25 cellular contexts compared by ENCODE assay signal in genomic region chr7:96088579-96088978, GRCh38.
DNase-seq lines count a peak whose midpoint lies in the region; ATAC-seq and TF ChIP-seq lines count a peak whose summit lies in the region.
"Had no signal": no experiment of that assay in that cellular context is flagged by ENCODE, and none has a peak within 500 bp of the region (broad histone marks: within the 10 kb centered on the region; RNA-seq: fewer than 3 reads in every experiment).

No MANE protein-coding gene starts in this region.

- H3K4me3 ChIP-seq in RWPE2 (ENCODE audit: severe bottlenecking) (no peak overlapping the region), fibroblast of lung (replicated peaks in 1 of 4; ENCODE audit: control extremely low read depth in 1 of 4, insufficient read depth in 1 of 4, low read depth in 3 of 4, low read length in 4 of 4) (no peak overlapping the region), GM23338 (no peak overlapping the region), Peyer's patch (no peak overlapping the region)
- H3K4me3 ChIP-seq: lung, suprapubic skin had no signal

- H3K9me2 ChIP-seq in GM23338 (ENCODE audit: insufficient read depth), result no peaks in the 10 kb centered on the region

- H4K20me1 ChIP-seq in fibroblast of lung (ENCODE audit: control insufficient read depth, extremely low read depth, insufficient read depth, low read length), result no peaks in the 10 kb centered on the region
- no peaks in the 10 kb centered on the region for H4K20me1 ChIP-seq in GM23338 (replicated peaks; ENCODE audit: insufficient read depth)

- intact Hi-C loops in activated naive CD4-positive, alpha-beta T cell treated with anti-CD3 and anti-CD28 coated beads for 36 hours (cut with micrococcal nuclease), result no loop called here

- no peak for TF ChIP-seq CTCF in RWPE2 (IDR thresholded peaks at IDR 0.05; ENCODE audit: poor library complexity, severe bottlenecking)
- TF ChIP-seq CTCF in fibroblast of lung (conservative IDR thresholded peaks at IDR 0.05 in 1 of 2, IDR thresholded peaks at IDR 0.05 in 1 of 2; ENCODE audit: low read depth in 1 of 2, low read length in 2 of 2), result no peak
- no peak for TF ChIP-seq CTCF in GM23338 (conservative IDR thresholded peaks at IDR 0.05; ENCODE audit: low read depth in 2 of 2)
- no peak for TF ChIP-seq CTCF in Peyer's patch (IDR thresholded peaks at IDR 0.05)

- ATAC-seq in RWPE2 (ENCODE audit: low read depth), result peak; percentile 75
- no peak for ATAC-seq in GM23338
- ATAC-seq in GM21526 (IDR thresholded peaks at IDR 0.05; ENCODE audit: low FRiP score, unreplicated experiment), result no peak
- ATAC-seq: activated T-cell treated with anti-CD3 and anti-CD28 coated beads, Interleukin-2, amount 50 U/mL, for 4 hours; effector memory CD8-positive, alpha-beta T cell; naive thymus-derived CD4-positive, alpha-beta T cell had no signal

- H3K9ac ChIP-seq in fibroblast of lung (ENCODE audit: insufficient read depth, low read length), result no peak overlapping the region
- H3K9ac ChIP-seq: parathyroid adenoma had no signal

- H3K27me3 ChIP-seq in RWPE2 (ENCODE audit: insufficient read depth, poor library complexity, severe bottlenecking) (no peaks in the 10 kb centered on the region), fibroblast of lung (ENCODE audit: control insufficient read depth, insufficient read depth, low read length) (no peaks in the 10 kb centered on the region), GM23338 (ENCODE audit: insufficient read depth) (no peaks in the 10 kb centered on the region), Peyer's patch (no peaks in the 10 kb centered on the region)
- H3K27me3 ChIP-seq: suprapubic skin had no signal

- H3K27me3 Mint-ChIP-seq in GM23338 (ENCODE audit: insufficient read depth, low read depth, poor library complexity), result no peaks in the 10 kb centered on the region
- peaks cover 10% of the 10 kb centered on the region for H3K27me3 Mint-ChIP-seq in activated naive CD4-positive, alpha-beta T cell treated with anti-CD3 and anti-CD28 coated beads for 36 hours (ENCODE audit: low read depth)

- no peaks in the 10 kb centered on the region for H3K36me3 ChIP-seq in RWPE2 (ENCODE audit: low read depth)
- no peaks in the 10 kb centered on the region for H3K36me3 ChIP-seq in fibroblast of lung (ENCODE audit: control insufficient read depth, insufficient read depth, low read length)
- H3K36me3 ChIP-seq in GM23338 (ENCODE audit: insufficient read depth), result no peaks in the 10 kb centered on the region
- H3K36me3 ChIP-seq in Peyer's patch, result no peaks in the 10 kb centered on the region
- H3K36me3 ChIP-seq: suprapubic skin had no signal

- H3K9me3 Mint-ChIP-seq in GM23338, result no peaks in the 10 kb centered on the region
- no peaks in the 10 kb centered on the region for H3K9me3 Mint-ChIP-seq in activated naive CD4-positive, alpha-beta T cell treated with anti-CD3 and anti-CD28 coated beads for 36 hours
- H3K9me3 Mint-ChIP-seq: activated CD4-positive, alpha-beta memory T cell treated with anti-CD3 and anti-CD28 coated beads, Interleukin-2, amount 10 ng/mL, durations not matched to agents 7 days and 5 days; activated T-cell treated with anti-CD3 and anti-CD28 coated beads, Interleukin-2, amount 50 U/mL, for 4 hours; effector memory CD8-positive, alpha-beta T cell; H9; naive thymus-derived CD4-positive, alpha-beta T cell had no signal

- H3K27ac Mint-ChIP-seq in GM23338, result no peak overlapping the region
- H3K27ac Mint-ChIP-seq in activated naive CD4-positive, alpha-beta T cell treated with anti-CD3 and anti-CD28 coated beads for 36 hours, result no peak overlapping the region
- H3K27ac Mint-ChIP-seq: activated CD4-positive, alpha-beta memory T cell treated with anti-CD3 and anti-CD28 coated beads, Interleukin-2, amount 10 ng/mL, durations not matched to agents 7 days and 5 days; activated naive CD8-positive, alpha-beta T cell; effector memory CD8-positive, alpha-beta T cell; H9; naive thymus-derived CD4-positive, alpha-beta T cell had no signal

- DNase-seq in DMS53 treated with DMSO at 0.1 percent for 48 hours (lab: John Stamatoyannopoulos, UW; ENCODE audit: unreplicated experiment), result peak; percentile 91
- DNase-seq in NCI-H146 (lab: John Stamatoyannopoulos, UW), result peak; percentile 74
- DNase-seq in RWPE2 (ENCODE audit: low spot score), result no peak
- DNase-seq in fibroblast of lung (ENCODE audit: low read depth in 2 of 2), result peak; percentile 18 to 20
- DNase-seq in GM23338 (ENCODE audit: low spot score), result no peak
- DNase-seq in Peyer's patch, result no peak
- DNase-seq in activated naive CD4-positive, alpha-beta T cell treated with anti-CD3 and anti-CD28 coated beads for 36 hours, result no peak
- DNase-seq: activated CD4-positive, alpha-beta memory T cell treated with anti-CD3 and anti-CD28 coated beads, Interleukin-2, amount 10 ng/mL, durations not matched to agents 7 days and 5 days; activated T-cell treated with anti-CD3 and anti-CD28 coated beads, Interleukin-2, amount 50 U/mL, for 4 hours; effector memory CD8-positive, alpha-beta T cell; EL; foreskin fibroblast; H9; Kasumi-1; naive thymus-derived CD4-positive, alpha-beta T cell; NCI-H187 treated with DMSO at 0.1 percent for 48 hours; NCI-H774; small intestine; stimulated activated CD4-positive, alpha-beta T cell treated with anti-CD3 and anti-CD28 coated beads, Interleukin-4, amount 100 ng/mL, for 24 hours had no signal

- H3K79me2 ChIP-seq in fibroblast of lung (ENCODE audit: control insufficient read depth, insufficient read depth, low read length), result no peaks in the 10 kb centered on the region
- H3K79me2 ChIP-seq in GM23338 (replicated peaks; ENCODE audit: insufficient read depth), result no peaks in the 10 kb centered on the region
- H3K79me2 ChIP-seq: parathyroid adenoma had no signal

- no peak overlapping the region for H3K27ac ChIP-seq in RWPE2 (ENCODE audit: poor library complexity, severe bottlenecking)
- H3K27ac ChIP-seq in fibroblast of lung (ENCODE audit: insufficient read depth, low read length), result no peak overlapping the region
- H3K27ac ChIP-seq in GM23338 (ENCODE audit: low read depth), result no peak overlapping the region
- H3K27ac ChIP-seq in Peyer's patch, result no peak overlapping the region
- H3K27ac ChIP-seq: parathyroid adenoma, RWPE1, suprapubic skin had no signal

- H3F3A ChIP-seq in GM23338 (replicated peaks; ENCODE audit: low read depth), result no peaks in the 10 kb centered on the region

- no peaks in the 10 kb centered on the region for H3K4me1 Mint-ChIP-seq in GM23338
- peaks cover 3% of the 10 kb centered on the region for H3K4me1 Mint-ChIP-seq in activated naive CD4-positive, alpha-beta T cell treated with anti-CD3 and anti-CD28 coated beads for 36 hours (ENCODE audit: low read depth)
- H3K4me1 Mint-ChIP-seq: activated CD4-positive, alpha-beta memory T cell treated with anti-CD3 and anti-CD28 coated beads, Interleukin-2, amount 10 ng/mL, durations not matched to agents 7 days and 5 days; naive thymus-derived CD4-positive, alpha-beta T cell had no signal

- H3K4me1 ChIP-seq in RWPE2 (ENCODE audit: insufficient read depth, poor library complexity, severe bottlenecking), result peaks cover 24% of the 10 kb centered on the region
- H3K4me1 ChIP-seq in fibroblast of lung (ENCODE audit: control insufficient read depth, extremely low read depth, insufficient read depth, low read length), result peaks cover 5% of the 10 kb centered on the region
- H3K4me1 ChIP-seq in GM23338 (ENCODE audit: insufficient read depth), result no peaks in the 10 kb centered on the region
- no peaks in the 10 kb centered on the region for H3K4me1 ChIP-seq in Peyer's patch
- H3K4me1 ChIP-seq: parathyroid adenoma, suprapubic skin had no signal

- CTCF ChIA-PET in activated naive CD4-positive, alpha-beta T cell treated with anti-CD3 and anti-CD28 coated beads for 36 hours (lab: Charles Lee), result no interaction called here

- no peaks in the 10 kb centered on the region for H3K36me3 Mint-ChIP-seq in GM23338 (ENCODE audit: low read depth)
- H3K36me3 Mint-ChIP-seq in activated naive CD4-positive, alpha-beta T cell treated with anti-CD3 and anti-CD28 coated beads for 36 hours (ENCODE audit: low read depth), result no peaks in the 10 kb centered on the region
- H3K36me3 Mint-ChIP-seq: activated naive CD8-positive, alpha-beta T cell; naive thymus-derived CD4-positive, alpha-beta T cell had no signal

- TF ChIP-seq POLR2A in Peyer's patch (IDR thresholded peaks at IDR 0.05), result no peak

- H3K4me2 ChIP-seq in fibroblast of lung (ENCODE audit: extremely low read depth, insufficient read depth, low read length) (peak overlapping the region; percentile 37), GM23338 (no peak overlapping the region)

- H3K9me3 ChIP-seq in RWPE2 (ENCODE audit: severe bottlenecking) (no peaks in the 10 kb centered on the region), fibroblast of lung (ENCODE audit: control insufficient read depth, insufficient read depth, low read depth, low read length) (no peaks in the 10 kb centered on the region), Peyer's patch (no peaks in the 10 kb centered on the region)
- H3K9me3 ChIP-seq: suprapubic skin had no signal

- H2AFZ ChIP-seq in fibroblast of lung (ENCODE audit: low read length) (no peak overlapping the region), GM23338 (no peak overlapping the region)
- H2AFZ ChIP-seq: parathyroid adenoma had no signal

- H3K4me3 Mint-ChIP-seq in GM23338, result no peak overlapping the region
- no peak overlapping the region for H3K4me3 Mint-ChIP-seq in activated naive CD4-positive, alpha-beta T cell treated with anti-CD3 and anti-CD28 coated beads for 36 hours
- H3K4me3 Mint-ChIP-seq: activated CD4-positive, alpha-beta memory T cell treated with anti-CD3 and anti-CD28 coated beads, Interleukin-2, amount 10 ng/mL, durations not matched to agents 7 days and 5 days; activated naive CD8-positive, alpha-beta T cell; activated T-cell treated with anti-CD3 and anti-CD28 coated beads, Interleukin-2, amount 50 U/mL, for 4 hours; effector memory CD8-positive, alpha-beta T cell; H9; naive thymus-derived CD4-positive, alpha-beta T cell had no signal

TF ChIP-seq in GM23338, 12 proteins besides CTCF, POLR2A, EP300 and RAD21 (continues in another document):
- TF ChIP-seq POLR2AphosphoS5 (IDR thresholded peaks at IDR 0.05; ENCODE audit: low read depth), result no peak
- TF ChIP-seq EZH2phosphoT487 (IDR thresholded peaks at IDR 0.05; ENCODE audit: unreplicated experiment), result no peak

Comparison
In these comparisons a context has a peak if more than half of its experiments do, and no peak if none do; other contexts are left out.
1. DNase-seq: peak in DMS53 treated with DMSO at 0.1 percent for 48 hours (single experiment), NCI-H146 (single experiment) and fibroblast of lung (2 of 2); none in RWPE2 (single experiment), GM23338 (single experiment), Peyer's patch (0 of 3) and activated naive CD4-positive, alpha-beta T cell treated with anti-CD3 and anti-CD28 coated beads for 36 hours (single experiment).